1 cellular context compared by ENCODE assay signal in genomic region chr4:1726146-1726934, GRCh38.
TF ChIP-seq lines count a peak whose summit lies in the region.

No MANE protein-coding gene starts in this region.

TF ChIP-seq in HepG2, 621 proteins besides CTCF, POLR2A, EP300 and RAD21 (continued from another document and continues in another):
- no peak for TF ChIP-seq PLSCR1 (CRISPR knock-in tag; IDR thresholded peaks at IDR 0.05; ENCODE audit: borderline replicate concordance)
- no peak for TF ChIP-seq MAZ (IDR thresholded peaks at IDR 0.05; ENCODE audit: borderline replicate concordance, low read depth, low read length)
- no peak for TF ChIP-seq MAZ (CRISPR knock-in tag; IDR thresholded peaks at IDR 0.05; ENCODE audit: low read depth)
- no peak for TF ChIP-seq SMAD3 (CRISPR knock-in tag; IDR thresholded peaks at IDR 0.05)
- TF ChIP-seq, protein P1, sequence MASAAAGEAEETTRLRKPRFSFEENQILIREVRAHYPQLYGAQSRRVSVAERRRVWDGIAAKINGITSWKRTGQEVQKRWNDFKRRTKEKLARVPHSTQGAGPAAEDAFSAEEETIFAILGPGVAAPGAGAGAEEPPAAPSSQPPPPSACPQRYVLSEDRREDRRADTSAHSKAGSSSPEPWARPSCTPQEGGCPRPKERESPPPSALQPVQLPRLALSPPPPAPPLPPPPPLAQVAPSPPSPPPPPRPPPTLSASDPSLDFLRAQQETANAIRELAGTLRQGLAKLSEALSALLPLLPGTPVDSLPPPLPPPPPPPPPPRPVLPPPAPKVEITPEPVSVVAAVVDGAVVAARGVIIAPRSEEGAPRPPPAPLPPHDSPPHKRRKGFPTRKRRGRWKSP (CRISPR knock-in tag; IDR thresholded peaks at IDR 0.05) = no peak
- no peak for TF ChIP-seq ZBTB21 (CRISPR knock-in tag; IDR thresholded peaks at IDR 0.05)
- TF ChIP-seq SUZ12 (IDR thresholded peaks at IDR 0.05; ENCODE audit: low read depth, low read length) = no peak
- TF ChIP-seq, protein P2, sequence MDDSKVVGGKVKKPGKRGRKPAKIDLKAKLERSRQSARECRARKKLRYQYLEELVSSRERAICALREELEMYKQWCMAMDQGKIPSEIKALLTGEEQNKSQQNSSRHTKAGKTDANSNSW (CRISPR knock-in tag; IDR thresholded peaks at IDR 0.05; ENCODE audit: borderline replicate concordance) = no peak
- no peak for TF ChIP-seq ZNF790 (CRISPR knock-in tag; IDR thresholded peaks at IDR 0.05; ENCODE audit: borderline replicate concordance)
- peak; percentile 91 for TF ChIP-seq HNRNPL (IDR thresholded peaks at IDR 0.05; ENCODE audit: low read depth, low read length)
- no peak for TF ChIP-seq HMGA1 (CRISPR knock-in tag; conservative IDR thresholded peaks at IDR 0.05)
- 0 out of 2 replicates have a peak, but pooled peaks have one; percentile 21 for TF ChIP-seq TBX2 (CRISPR knock-in tag; IDR thresholded peaks at IDR 0.05; ENCODE audit: borderline replicate concordance)
- no peak for TF ChIP-seq HOXD1 (CRISPR knock-in tag; IDR thresholded peaks at IDR 0.05)
- TF ChIP-seq SOX13 (IDR thresholded peaks at IDR 0.05) = no peak
- TF ChIP-seq SOX13 (CRISPR knock-in tag; conservative IDR thresholded peaks at IDR 0.05 in 1 of 2, IDR thresholded peaks at IDR 0.05 in 1 of 2) = 0 out of 4 replicates have a peak, but pooled peaks of 1 of the 2 experiments have one; percentile 8
- no peak for TF ChIP-seq CCAR2 (optimal IDR thresholded peaks at IDR 0.05; ENCODE audit: low read depth, low read length)
- TF ChIP-seq TOPORS (CRISPR knock-in tag; IDR thresholded peaks at IDR 0.05) = no peak
- no peak for TF ChIP-seq ZBTB40 (IDR thresholded peaks at IDR 0.05)
- no peak for TF ChIP-seq ZBTB40 (CRISPR knock-in tag; IDR thresholded peaks at IDR 0.05)
- TF ChIP-seq, protein P3, sequence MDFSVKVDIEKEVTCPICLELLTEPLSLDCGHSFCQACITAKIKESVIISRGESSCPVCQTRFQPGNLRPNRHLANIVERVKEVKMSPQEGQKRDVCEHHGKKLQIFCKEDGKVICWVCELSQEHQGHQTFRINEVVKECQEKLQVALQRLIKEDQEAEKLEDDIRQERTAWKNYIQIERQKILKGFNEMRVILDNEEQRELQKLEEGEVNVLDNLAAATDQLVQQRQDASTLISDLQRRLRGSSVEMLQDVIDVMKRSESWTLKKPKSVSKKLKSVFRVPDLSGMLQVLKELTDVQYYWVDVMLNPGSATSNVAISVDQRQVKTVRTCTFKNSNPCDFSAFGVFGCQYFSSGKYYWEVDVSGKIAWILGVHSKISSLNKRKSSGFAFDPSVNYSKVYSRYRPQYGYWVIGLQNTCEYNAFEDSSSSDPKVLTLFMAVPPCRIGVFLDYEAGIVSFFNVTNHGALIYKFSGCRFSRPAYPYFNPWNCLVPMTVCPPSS (IDR thresholded peaks at IDR 0.05) = no peak
- no peak for TF ChIP-seq ATF1 (CRISPR knock-in tag; IDR thresholded peaks at IDR 0.05)
- TF ChIP-seq SMARCE1 (IDR thresholded peaks at IDR 0.05; ENCODE audit: borderline replicate concordance) = no peak
- no peak for TF ChIP-seq ATM (IDR thresholded peaks at IDR 0.05; ENCODE audit: borderline replicate concordance)
- no peak for TF ChIP-seq SNAPC5 (CRISPR knock-in tag; IDR thresholded peaks at IDR 0.05; ENCODE audit: borderline replicate concordance)
- TF ChIP-seq TFDP2 (CRISPR knock-in tag; IDR thresholded peaks at IDR 0.05) = no peak
- no peak for TF ChIP-seq TRIM24 (CRISPR knock-in tag; IDR thresholded peaks at IDR 0.05)
- no peak for TF ChIP-seq POLR2AphosphoS5 (IDR thresholded peaks at IDR 0.05; ENCODE audit: low read depth, low read length)
- TF ChIP-seq, protein P4, sequence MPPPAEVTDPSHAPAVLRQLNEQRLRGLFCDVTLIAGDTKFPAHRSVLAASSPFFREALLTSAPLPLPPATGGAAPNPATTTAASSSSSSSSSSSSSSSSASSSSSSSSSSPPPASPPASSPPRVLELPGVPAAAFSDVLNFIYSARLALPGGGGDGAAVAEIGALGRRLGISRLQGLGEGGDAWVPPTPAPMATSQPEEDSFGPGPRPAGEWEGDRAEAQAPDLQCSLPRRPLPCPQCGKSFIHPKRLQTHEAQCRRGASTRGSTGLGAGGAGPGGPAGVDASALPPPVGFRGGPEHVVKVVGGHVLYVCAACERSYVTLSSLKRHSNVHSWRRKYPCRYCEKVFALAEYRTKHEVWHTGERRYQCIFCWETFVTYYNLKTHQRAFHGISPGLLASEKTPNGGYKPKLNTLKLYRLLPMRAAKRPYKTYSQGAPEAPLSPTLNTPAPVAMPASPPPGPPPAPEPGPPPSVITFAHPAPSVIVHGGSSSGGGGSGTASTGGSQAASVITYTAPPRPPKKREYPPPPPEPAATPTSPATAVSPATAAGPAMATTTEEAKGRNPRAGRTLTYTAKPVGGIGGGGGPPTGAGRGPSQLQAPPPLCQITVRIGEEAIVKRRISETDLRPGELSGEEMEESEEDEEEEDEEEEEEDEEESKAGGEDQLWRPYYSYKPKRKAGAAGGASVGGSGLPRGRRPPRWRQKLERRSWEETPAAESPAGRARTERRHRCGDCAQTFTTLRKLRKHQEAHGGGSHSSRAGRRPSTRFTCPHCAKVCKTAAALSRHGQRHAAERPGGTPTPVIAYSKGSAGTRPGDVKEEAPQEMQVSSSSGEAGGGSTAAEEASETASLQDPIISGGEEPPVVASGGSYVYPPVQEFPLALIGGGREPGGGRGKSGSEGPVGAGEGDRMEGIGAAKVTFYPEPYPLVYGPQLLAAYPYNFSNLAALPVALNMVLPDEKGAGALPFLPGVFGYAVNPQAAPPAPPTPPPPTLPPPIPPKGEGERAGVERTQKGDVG (CRISPR knock-in tag; IDR thresholded peaks at IDR 0.05; ENCODE audit: borderline replicate concordance) = peak; percentile 30; the same call in 1 of the 2 replicates
- TF ChIP-seq ZNF12 (CRISPR knock-in tag; IDR thresholded peaks at IDR 0.05) = no peak
- TF ChIP-seq CSRNP2 (CRISPR knock-in tag; conservative IDR thresholded peaks at IDR 0.05; ENCODE audit: low read depth) = no peak
- TF ChIP-seq ADNP (CRISPR knock-in tag; IDR thresholded peaks at IDR 0.05) = no peak
- TF ChIP-seq SALL2 (CRISPR knock-in tag; IDR thresholded peaks at IDR 0.05) = no peak
- TF ChIP-seq ZNF577 (CRISPR knock-in tag; IDR thresholded peaks at IDR 0.05; ENCODE audit: borderline replicate concordance, low read depth) = no peak
- TF ChIP-seq ETV5 (CRISPR knock-in tag; IDR thresholded peaks at IDR 0.05; ENCODE audit: borderline replicate concordance) = no peak
- no peak for TF ChIP-seq DR1 (CRISPR knock-in tag; IDR thresholded peaks at IDR 0.05)
- TF ChIP-seq AHR (CRISPR knock-in tag; IDR thresholded peaks at IDR 0.05) = 0 out of 2 replicates have a peak, but pooled peaks have one; percentile 26
- TF ChIP-seq MLXIP (CRISPR knock-in tag; IDR thresholded peaks at IDR 0.05; ENCODE audit: borderline replicate concordance) = no peak
- TF ChIP-seq, protein P5, sequence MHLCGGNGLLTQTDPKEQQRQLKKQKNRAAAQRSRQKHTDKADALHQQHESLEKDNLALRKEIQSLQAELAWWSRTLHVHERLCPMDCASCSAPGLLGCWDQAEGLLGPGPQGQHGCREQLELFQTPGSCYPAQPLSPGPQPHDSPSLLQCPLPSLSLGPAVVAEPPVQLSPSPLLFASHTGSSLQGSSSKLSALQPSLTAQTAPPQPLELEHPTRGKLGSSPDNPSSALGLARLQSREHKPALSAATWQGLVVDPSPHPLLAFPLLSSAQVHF (CRISPR knock-in tag; IDR thresholded peaks at IDR 0.05) = no peak
- no peak for TF ChIP-seq SMYD3 (CRISPR knock-in tag; IDR thresholded peaks at IDR 0.05)
